In genomic region chr22:40002935-40003715, GRCh38 we compare ENCODE assay signal across 18 cellular contexts. TPM values are rescaled to one million over a fixed set of nuclear protein-coding genes. Genes with fewer than 3 reads are reported as not detected.
DNase-seq lines count a peak whose midpoint lies in the region; FAIRE-seq and TF ChIP-seq lines count a peak whose summit lies in the region.
"Had no signal": no experiment of that assay in that cellular context is flagged by ENCODE, and none has a peak within 500 bp of the region (broad histone marks: within the 10 kb centered on the region; RNA-seq: fewer than 3 reads in every experiment).

No MANE protein-coding gene starts in this region.

- H3K4me3 Mint-ChIP-seq in Caco-2 (ENCODE audit: unreplicated experiment) = no peak overlapping the region
- H3K4me3 Mint-ChIP-seq: T-helper 17 cell had no signal

- no peak for FAIRE-seq in kidney (lab: Jason Lieb, UNC)
- FAIRE-seq: A204.1, D721Med, GM18507, HepG2 had no signal

- peak overlapping the region in 1 of 2 donors; percentile 31 for H3K9ac ChIP-seq in kidney (ENCODE audit: low read length in 2 of 2)

- no peaks in the 10 kb centered on the region for H3K9me3 Mint-ChIP-seq in Caco-2 (ENCODE audit: unreplicated experiment)
- H3K9me3 Mint-ChIP-seq: H9 had no signal

- CTCF ChIA-PET in Caco-2 (lab: Charles Lee) = interaction anchor here (0.5 to 0.8 kb wide), 2 partner anchors 22 to 173 kb away, joined by 3 read pairs; no protein-coding TSS in a partner anchor
- CTCF ChIA-PET in A673 (lab: Charles Lee) = no interaction called here

- POLR2A ChIA-PET in Caco-2 (lab: Charles Lee) = no interaction called here
- POLR2A ChIA-PET in A673 (lab: Charles Lee; ENCODE audit: low non-redundant PET) = no interaction called here

- peak overlapping the region; percentile 20 for H3K27ac Mint-ChIP-seq in Caco-2 (ENCODE audit: unreplicated experiment)
- H3K27ac Mint-ChIP-seq: T-helper 17 cell had no signal

- H3K4me1 Mint-ChIP-seq in Caco-2 (ENCODE audit: low read depth, unreplicated experiment) = peaks cover 35% of the 10 kb centered on the region

- H3K27me3 Mint-ChIP-seq in Caco-2 (ENCODE audit: insufficient read depth, unreplicated experiment) = no peaks in the 10 kb centered on the region

- H3K27ac ChIP-seq in kidney (ENCODE audit: low read depth in 2 of 2, low read length in 2 of 2) = peak overlapping the region; percentile 5 to 40
- no peak overlapping the region for H3K27ac ChIP-seq in A673 (ENCODE audit: low read depth, low read length, poor library complexity, severe bottlenecking)
- H3K27ac ChIP-seq: PC-9 had no signal

- intact Hi-C loops in Caco-2 (cut with micrococcal nuclease; ENCODE audit: unreplicated experiment) (no loop called here), kidney (cut with DNase I) (no loop called here), A673 (cut with micrococcal nuclease; ENCODE audit: unreplicated experiment) (no loop called here)

- H3K27me3 ChIP-seq in Caco-2 (replicated peaks; ENCODE audit: control insufficient read depth, insufficient read depth, low read length) = no peaks in the 10 kb centered on the region
- peaks cover 19% of the 10 kb centered on the region for H3K27me3 ChIP-seq in A673 (replicated peaks; ENCODE audit: insufficient read depth, low read depth, low read length, poor library complexity)
- H3K27me3 ChIP-seq: MG63 had no signal

- peak; percentile 26 for DNase-seq in NCI-H146 (lab: John Stamatoyannopoulos, UW)
- DNase-seq in NCI-H146 treated with DMSO at 0.1 percent for 48 hours (lab: John Stamatoyannopoulos, UW; ENCODE audit: unreplicated experiment) = no peak
- no peak for DNase-seq in Caco-2
- peak; percentile 96 for DNase-seq in NCI-H69 (lab: John Stamatoyannopoulos, UW)
- DNase-seq in kidney = peak; percentile 81
- DNase-seq in DMS79 (lab: John Stamatoyannopoulos, UW) = no peak
- DNase-seq in A673 (ENCODE audit: low spot score) = no peak
- DNase-seq in GM03348 (ENCODE audit: low spot score) = no peak
- DNase-seq: H9, MG63, NCI-H1105 treated with DMSO at 0.1 percent for 48 hours, PC-9, Right ventricle myocardium superior, T-helper 17 cell had no signal

- no peak for TF ChIP-seq CTCF in Caco-2 (IDR thresholded peaks at IDR 0.05; ENCODE audit: insufficient read depth in 1 of 2, low read depth in 1 of 2, low read length in 1 of 2, severe bottlenecking in 1 of 2, unreplicated experiment in 1 of 2)
- TF ChIP-seq CTCF in kidney (IDR thresholded peaks at IDR 0.05; ENCODE audit: borderline replicate concordance, extremely low read depth, insufficient read depth) = no peak
- no peak for TF ChIP-seq CTCF in A673 (conservative IDR thresholded peaks at IDR 0.05; ENCODE audit: low read depth, low read length)

- no TSS peak for BruUV-seq in Caco-2 (replicated peaks; lab: Mats Ljungman, UMichigan)
- no TSS peak for BruUV-seq in A673 (replicated peaks; lab: Mats Ljungman, UMichigan)

- no peaks in the 10 kb centered on the region for H3K9me3 ChIP-seq in Caco-2
- H3K9me3 ChIP-seq in kidney (ENCODE audit: control insufficient read depth in 1 of 2, low read length in 2 of 2) = no peaks in the 10 kb centered on the region
- H3K9me3 ChIP-seq in A673 (ENCODE audit: low read depth, low read length, poor library complexity, severe bottlenecking) = no peaks in the 10 kb centered on the region
- H3K9me3 ChIP-seq: MG63 had no signal

- peaks cover 23% of the 10 kb centered on the region for H3K36me3 Mint-ChIP-seq in Caco-2 (ENCODE audit: insufficient read depth, unreplicated experiment)

- H3K4me3 ChIP-seq in Caco-2 (ENCODE audit: low read depth, low read length) (no peak overlapping the region), kidney (ENCODE audit: low read length in 2 of 2) (no peak overlapping the region), A673 (ENCODE audit: low read depth, low read length, poor library complexity, severe bottlenecking) (no peak overlapping the region)
- H3K4me3 ChIP-seq: MG63, PC-9 had no signal

- H3K36me3 ChIP-seq in Caco-2 (ENCODE audit: control insufficient read depth, insufficient read depth, low read length) = no peaks in the 10 kb centered on the region
- H3K36me3 ChIP-seq in kidney (ENCODE audit: control insufficient read depth in 1 of 2, insufficient read depth in 2 of 2, low read length in 2 of 2) = no peaks in the 10 kb centered on the region
- no peaks in the 10 kb centered on the region for H3K36me3 ChIP-seq in A673 (ENCODE audit: insufficient read depth, low read length, poor library complexity, severe bottlenecking)
- H3K36me3 ChIP-seq: MG63 had no signal

- H3K4me1 ChIP-seq in Caco-2 = peaks cover 53% of the 10 kb centered on the region
- H3K4me1 ChIP-seq in kidney (ENCODE audit: control insufficient read depth in 1 of 2, insufficient read depth in 1 of 2, low read depth in 1 of 2, low read length in 2 of 2) = peaks cover 5 to 29% of the 10 kb centered on the region in 2 donors
- H3K4me1 ChIP-seq in A673 (ENCODE audit: insufficient read depth, low read length, poor library complexity, severe bottlenecking) = no peaks in the 10 kb centered on the region

RNA-seq across cellular contexts. Expression of gene FAM83F, which starts 8.4 kb away (rescaled TPM):
- 17.1 and 20.0 TPM in 2 replicates for total RNA-seq in Caco-2 (2022)
- total RNA-seq in kidney = 13.1 TPM
- polyA plus RNA-seq in kidney (ENCODE audit: insufficient read depth, low read depth, low replicate concordance) = 6.8 TPM
- total RNA-seq in A673 (2021) = not detected in 2 replicates
- total RNA-seq: HepG2 had no signal
- polyA plus RNA-seq: HepG2 had no signal

RNA-seq across cellular contexts. Expression of gene TMA7B, which starts 42.9 kb away (rescaled TPM):
- total RNA-seq in Caco-2 (2022) (not detected in 2 replicates), kidney (0.63 TPM), A673 (2021) (not detected in 2 replicates)
- not detected for polyA plus RNA-seq in kidney (ENCODE audit: insufficient read depth, low read depth, low replicate concordance)
- total RNA-seq: H9, HepG2, PC-9, Right ventricle myocardium superior had no signal
- polyA plus RNA-seq: HepG2 had no signal

Comparison
In these comparisons a context has a peak if more than half of its experiments do, and no peak if none do; other contexts are left out.
1. DNase-seq: peak in NCI-H146 (single experiment), NCI-H69 (single experiment) and kidney (single experiment); none in NCI-H146 treated with DMSO at 0.1 percent for 48 hours (single experiment), Caco-2 (0 of 2), DMS79 (single experiment), A673 (single experiment) and GM03348 (single experiment).
2. RNA of gene FAM83F, which starts 8.4 kb away (total RNA-seq): 17.1 to 20.0 TPM in Caco-2 and 13.1 TPM in kidney (single experiment); not detected in A673; every median in the first group is over 10 times any median in the second.